23 cellular contexts compared by ENCODE assay signal in the genomic region with DNA sequence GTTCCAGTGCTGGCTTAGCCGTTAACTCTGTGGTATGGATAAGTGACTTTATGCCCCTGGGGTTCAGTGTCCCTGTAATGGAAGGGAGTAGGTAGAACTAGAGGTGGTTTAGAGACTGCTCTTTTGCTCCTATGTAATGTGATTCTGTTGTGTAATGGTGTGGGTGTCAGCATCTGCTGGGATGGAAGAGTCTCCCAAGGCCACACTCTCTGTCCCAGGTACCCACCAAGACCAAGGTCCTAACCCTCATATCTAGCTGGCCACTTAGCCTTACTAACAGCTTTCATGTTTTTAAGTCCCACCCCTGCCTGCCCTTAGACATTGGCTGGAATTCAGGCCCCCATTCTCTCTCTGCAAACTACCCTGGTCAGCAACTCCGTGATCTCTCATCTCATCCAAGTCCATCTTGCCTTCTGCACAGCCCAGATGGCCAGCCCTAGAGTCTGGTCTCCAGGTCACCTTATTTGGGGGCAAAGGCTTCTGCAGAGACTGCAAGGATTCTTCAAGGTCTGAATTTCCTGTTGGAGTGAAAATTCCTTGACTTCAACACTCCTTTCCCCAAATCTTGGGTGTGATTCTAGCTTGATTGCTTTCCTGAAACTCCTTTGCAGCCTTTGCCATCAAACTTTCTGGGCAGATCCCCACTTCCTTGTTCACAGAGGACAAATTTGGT. TPM values are rescaled to one million over a fixed set of nuclear protein-coding genes. Genes with fewer than 3 reads are reported as not detected.
"Had no signal": no experiment of that assay in that cellular context is flagged by ENCODE, and none has a peak within 500 bp of the region (broad histone marks: within the 10 kb centered on the region; RNA-seq: fewer than 3 reads in every experiment).

No MANE protein-coding gene starts in this region.

- H3K4me3 Mint-ChIP-seq: activated CD8-positive, alpha-beta memory T cell treated with anti-CD3 and anti-CD28 coated beads, Interleukin-2, amount 10 ng/mL, durations not matched to agents 7 days and 5 days; activated CD8-positive, alpha-beta T cell treated with anti-CD3 and anti-CD28 coated beads, Interleukin-2, amount 10 ng/mL, durations not matched to agents 7 days and 5 days; activated naive CD4-positive, alpha-beta T cell treated with anti-CD3 and anti-CD28 coated beads, Interleukin-2, amount 10 ng/mL, durations not matched to agents 7 days and 5 days; activated naive CD8-positive, alpha-beta T cell treated with anti-CD3 and anti-CD28 coated beads for 36 hours; activated T-cell treated with anti-CD3 and anti-CD28 coated beads, Interleukin-2, amount 50 U/mL, for 4 hours; activated T-helper 17 cell treated with anti-CD3 and anti-CD28 coated beads, Interleukin-2, amount 50 U/mL, for 72 hours; IgD-negative memory B cell; T-helper 2 cell treated with Interferon-gamma antibody and Interleukin-4, amounts not matched to agents 5 μg/mL and 100 μg/mL, for 36 hours had no signal

- H3K27ac ChIP-seq: SJSA1 had no signal

- H3K4me1 ChIP-seq: SJSA1 had no signal

- DNase-seq: activated CD4-positive, alpha-beta T cell treated with anti-CD3 and anti-CD28 coated beads for 4 hours; activated CD8-positive, alpha-beta memory T cell treated with anti-CD3 and anti-CD28 coated beads, Interleukin-2, amount 10 ng/mL, durations not matched to agents 7 days and 5 days; activated CD8-positive, alpha-beta T cell treated with anti-CD3 and anti-CD28 coated beads, Interleukin-2, amount 10 ng/mL, durations not matched to agents 7 days and 5 days; activated gamma-delta T cell; activated naive CD4-positive, alpha-beta T cell treated with anti-CD3 and anti-CD28 coated beads, Interleukin-2, amount 10 ng/mL, durations not matched to agents 7 days and 5 days; activated naive CD8-positive, alpha-beta T cell treated with anti-CD3 and anti-CD28 coated beads for 36 hours; activated T-cell treated with anti-CD3 and anti-CD28 coated beads, Interleukin-2, amount 50 U/mL, for 4 hours; caudate nucleus; MG63; NCI-H1105; NCI-H1436; NCI-H187; NCI-H2081; NCI-H446; NCI-H524; PC-3; SW 1271 had no signal

- H3K4me1 Mint-ChIP-seq: activated naive CD4-positive, alpha-beta T cell treated with anti-CD3 and anti-CD28 coated beads, Interleukin-2, amount 10 ng/mL, durations not matched to agents 7 days and 5 days; activated naive CD8-positive, alpha-beta T cell treated with anti-CD3 and anti-CD28 coated beads for 36 hours; activated T-helper 17 cell treated with anti-CD3 and anti-CD28 coated beads, Interleukin-2, amount 50 U/mL, for 72 hours had no signal

- H3K36me3 ChIP-seq: MG63, SJSA1 had no signal

- H3K9me3 ChIP-seq: MG63, SJSA1 had no signal

- H3K27me3 ChIP-seq: MG63, SJSA1 had no signal

- H3K4me3 ChIP-seq: MG63, SJSA1 had no signal

- H3K9me3 Mint-ChIP-seq: activated naive CD4-positive, alpha-beta T cell treated with anti-CD3 and anti-CD28 coated beads, Interleukin-2, amount 10 ng/mL, durations not matched to agents 7 days and 5 days; activated naive CD8-positive, alpha-beta T cell treated with anti-CD3 and anti-CD28 coated beads for 36 hours; activated T-cell treated with anti-CD3 and anti-CD28 coated beads, Interleukin-2, amount 50 U/mL, for 4 hours; activated T-helper 17 cell treated with anti-CD3 and anti-CD28 coated beads, Interleukin-2, amount 50 U/mL, for 72 hours; IgD-negative memory B cell; T-helper 2 cell treated with Interferon-gamma antibody and Interleukin-4, amounts not matched to agents 5 μg/mL and 100 μg/mL, for 36 hours had no signal

- H3K36me3 Mint-ChIP-seq: activated CD8-positive, alpha-beta memory T cell treated with anti-CD3 and anti-CD28 coated beads, Interleukin-2, amount 10 ng/mL, durations not matched to agents 7 days and 5 days; activated naive CD4-positive, alpha-beta T cell treated with anti-CD3 and anti-CD28 coated beads, Interleukin-2, amount 10 ng/mL, durations not matched to agents 7 days and 5 days; activated naive CD8-positive, alpha-beta T cell treated with anti-CD3 and anti-CD28 coated beads for 36 hours had no signal

- ATAC-seq: activated CD4-positive, CD25-positive, alpha-beta regulatory T cell treated with anti-CD3 and anti-CD28 coated beads, Interleukin-2, amount 50 U/mL, for 24 hours; activated CD8-positive, alpha-beta memory T cell treated with anti-CD3 and anti-CD28 coated beads, Interleukin-2, amount 10 ng/mL, durations not matched to agents 7 days and 5 days; activated CD8-positive, alpha-beta T cell treated with anti-CD3 and anti-CD28 coated beads, Interleukin-2, amount 10 ng/mL, durations not matched to agents 7 days and 5 days; activated T-cell treated with anti-CD3 and anti-CD28 coated beads, Interleukin-2, amount 50 U/mL, for 4 hours; activated T-helper 17 cell treated with anti-CD3 and anti-CD28 coated beads, Interleukin-2, amount 50 U/mL, for 72 hours; PC-3; SK-N-SH treated with all-trans-retinoic acid at 6 μM for 48 hours had no signal

- H3K27ac Mint-ChIP-seq: activated CD8-positive, alpha-beta memory T cell treated with anti-CD3 and anti-CD28 coated beads, Interleukin-2, amount 10 ng/mL, durations not matched to agents 7 days and 5 days; activated CD8-positive, alpha-beta T cell treated with anti-CD3 and anti-CD28 coated beads, Interleukin-2, amount 10 ng/mL, durations not matched to agents 7 days and 5 days; activated naive CD4-positive, alpha-beta T cell treated with anti-CD3 and anti-CD28 coated beads, Interleukin-2, amount 10 ng/mL, durations not matched to agents 7 days and 5 days; activated naive CD8-positive, alpha-beta T cell treated with anti-CD3 and anti-CD28 coated beads for 36 hours; activated T-helper 17 cell treated with anti-CD3 and anti-CD28 coated beads, Interleukin-2, amount 50 U/mL, for 72 hours; IgD-negative memory B cell; T-helper 2 cell treated with Interferon-gamma antibody and Interleukin-4, amounts not matched to agents 5 μg/mL and 100 μg/mL, for 36 hours had no signal

RNA-seq across cellular contexts. Expression of a gene that starts 48.4 kb away (rescaled TPM):
- total RNA-seq: activated CD8-positive, alpha-beta memory T cell treated with anti-CD3 and anti-CD28 coated beads, Interleukin-2, amount 10 ng/mL, durations not matched to agents 7 days and 5 days; activated T-helper 17 cell treated with anti-CD3 and anti-CD28 coated beads, Interleukin-2, amount 50 U/mL, for 72 hours; SJSA1 had no signal
- polyA plus RNA-seq: IgD-negative memory B cell had no signal
